ENCODE assay signal across 1 cellular context in the genomic region with DNA sequence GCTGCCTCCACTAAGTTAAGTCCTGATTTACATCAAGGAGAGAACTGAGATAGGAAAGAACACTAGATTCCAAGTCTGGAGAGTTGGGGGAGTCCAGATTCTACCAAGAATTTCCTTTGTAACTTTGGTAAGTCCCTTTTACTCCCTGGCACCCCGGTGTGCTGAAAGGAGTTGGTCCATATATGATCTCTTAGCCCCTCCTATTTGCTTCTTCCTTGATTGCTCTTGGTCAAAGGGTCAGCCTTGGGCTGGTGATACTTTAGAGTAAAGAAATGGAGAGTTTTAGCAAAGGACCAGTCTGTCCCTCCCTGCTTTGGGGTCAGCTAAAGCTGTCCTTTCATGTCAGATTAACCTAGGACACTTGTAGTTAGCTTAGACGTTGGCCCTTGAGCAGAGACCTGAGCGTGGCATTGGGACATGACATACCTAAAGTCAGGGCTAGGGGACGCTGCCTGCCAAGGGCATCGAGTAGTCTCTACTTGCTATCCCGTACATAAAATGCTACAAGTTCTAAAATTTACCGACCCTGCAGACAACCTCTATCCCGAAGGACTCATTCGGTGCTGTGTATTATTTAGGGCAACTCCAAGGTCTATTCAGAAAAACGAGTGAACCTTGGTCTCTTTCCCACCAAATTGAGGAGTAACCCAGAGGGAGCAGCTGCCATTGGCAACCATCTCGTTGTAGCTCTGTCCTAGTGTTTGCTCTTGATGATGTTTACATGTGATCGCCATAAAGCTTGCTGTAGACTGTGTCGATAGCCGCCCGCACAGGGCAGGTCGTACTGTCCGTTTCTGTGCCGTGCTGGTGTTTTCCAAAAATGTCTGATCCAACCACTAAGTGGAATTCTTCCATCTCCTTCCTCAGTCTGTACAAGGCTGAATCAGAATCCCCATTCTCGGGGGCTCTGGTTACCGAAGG.
TF ChIP-seq lines count a peak whose summit lies in the region.

No MANE protein-coding gene starts in this region.

TF ChIP-seq in GM23338, 12 proteins besides CTCF, POLR2A, EP300 and RAD21 (continued from another document):
- TF ChIP-seq, protein P1, sequence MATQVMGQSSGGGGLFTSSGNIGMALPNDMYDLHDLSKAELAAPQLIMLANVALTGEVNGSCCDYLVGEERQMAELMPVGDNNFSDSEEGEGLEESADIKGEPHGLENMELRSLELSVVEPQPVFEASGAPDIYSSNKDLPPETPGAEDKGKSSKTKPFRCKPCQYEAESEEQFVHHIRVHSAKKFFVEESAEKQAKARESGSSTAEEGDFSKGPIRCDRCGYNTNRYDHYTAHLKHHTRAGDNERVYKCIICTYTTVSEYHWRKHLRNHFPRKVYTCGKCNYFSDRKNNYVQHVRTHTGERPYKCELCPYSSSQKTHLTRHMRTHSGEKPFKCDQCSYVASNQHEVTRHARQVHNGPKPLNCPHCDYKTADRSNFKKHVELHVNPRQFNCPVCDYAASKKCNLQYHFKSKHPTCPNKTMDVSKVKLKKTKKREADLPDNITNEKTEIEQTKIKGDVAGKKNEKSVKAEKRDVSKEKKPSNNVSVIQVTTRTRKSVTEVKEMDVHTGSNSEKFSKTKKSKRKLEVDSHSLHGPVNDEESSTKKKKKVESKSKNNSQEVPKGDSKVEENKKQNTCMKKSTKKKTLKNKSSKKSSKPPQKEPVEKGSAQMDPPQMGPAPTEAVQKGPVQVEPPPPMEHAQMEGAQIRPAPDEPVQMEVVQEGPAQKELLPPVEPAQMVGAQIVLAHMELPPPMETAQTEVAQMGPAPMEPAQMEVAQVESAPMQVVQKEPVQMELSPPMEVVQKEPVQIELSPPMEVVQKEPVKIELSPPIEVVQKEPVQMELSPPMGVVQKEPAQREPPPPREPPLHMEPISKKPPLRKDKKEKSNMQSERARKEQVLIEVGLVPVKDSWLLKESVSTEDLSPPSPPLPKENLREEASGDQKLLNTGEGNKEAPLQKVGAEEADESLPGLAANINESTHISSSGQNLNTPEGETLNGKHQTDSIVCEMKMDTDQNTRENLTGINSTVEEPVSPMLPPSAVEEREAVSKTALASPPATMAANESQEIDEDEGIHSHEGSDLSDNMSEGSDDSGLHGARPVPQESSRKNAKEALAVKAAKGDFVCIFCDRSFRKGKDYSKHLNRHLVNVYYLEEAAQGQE (IDR thresholded peaks at IDR 0.05; ENCODE audit: unreplicated experiment), result no peak
- TF ChIP-seq ZNF114 (CRISPR knock-in tag; IDR thresholded peaks at IDR 0.05) (no peak), EZH2 (IDR thresholded peaks at IDR 0.05; ENCODE audit: low read depth, unreplicated experiment) (no peak), JUNB (IDR thresholded peaks at IDR 0.05; ENCODE audit: unreplicated experiment) (no peak), NANOG (IDR thresholded peaks at IDR 0.05; ENCODE audit: borderline replicate concordance) (no peak), CREB1 (CRISPR knock-in tag; IDR thresholded peaks at IDR 0.05; ENCODE audit: low read depth) (no peak)
- TF ChIP-seq, protein P2, sequence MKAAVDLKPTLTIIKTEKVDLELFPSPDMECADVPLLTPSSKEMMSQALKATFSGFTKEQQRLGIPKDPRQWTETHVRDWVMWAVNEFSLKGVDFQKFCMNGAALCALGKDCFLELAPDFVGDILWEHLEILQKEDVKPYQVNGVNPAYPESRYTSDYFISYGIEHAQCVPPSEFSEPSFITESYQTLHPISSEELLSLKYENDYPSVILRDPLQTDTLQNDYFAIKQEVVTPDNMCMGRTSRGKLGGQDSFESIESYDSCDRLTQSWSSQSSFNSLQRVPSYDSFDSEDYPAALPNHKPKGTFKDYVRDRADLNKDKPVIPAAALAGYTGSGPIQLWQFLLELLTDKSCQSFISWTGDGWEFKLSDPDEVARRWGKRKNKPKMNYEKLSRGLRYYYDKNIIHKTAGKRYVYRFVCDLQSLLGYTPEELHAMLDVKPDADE (IDR thresholded peaks at IDR 0.05), result no peak
- TF ChIP-seq, protein P3, sequence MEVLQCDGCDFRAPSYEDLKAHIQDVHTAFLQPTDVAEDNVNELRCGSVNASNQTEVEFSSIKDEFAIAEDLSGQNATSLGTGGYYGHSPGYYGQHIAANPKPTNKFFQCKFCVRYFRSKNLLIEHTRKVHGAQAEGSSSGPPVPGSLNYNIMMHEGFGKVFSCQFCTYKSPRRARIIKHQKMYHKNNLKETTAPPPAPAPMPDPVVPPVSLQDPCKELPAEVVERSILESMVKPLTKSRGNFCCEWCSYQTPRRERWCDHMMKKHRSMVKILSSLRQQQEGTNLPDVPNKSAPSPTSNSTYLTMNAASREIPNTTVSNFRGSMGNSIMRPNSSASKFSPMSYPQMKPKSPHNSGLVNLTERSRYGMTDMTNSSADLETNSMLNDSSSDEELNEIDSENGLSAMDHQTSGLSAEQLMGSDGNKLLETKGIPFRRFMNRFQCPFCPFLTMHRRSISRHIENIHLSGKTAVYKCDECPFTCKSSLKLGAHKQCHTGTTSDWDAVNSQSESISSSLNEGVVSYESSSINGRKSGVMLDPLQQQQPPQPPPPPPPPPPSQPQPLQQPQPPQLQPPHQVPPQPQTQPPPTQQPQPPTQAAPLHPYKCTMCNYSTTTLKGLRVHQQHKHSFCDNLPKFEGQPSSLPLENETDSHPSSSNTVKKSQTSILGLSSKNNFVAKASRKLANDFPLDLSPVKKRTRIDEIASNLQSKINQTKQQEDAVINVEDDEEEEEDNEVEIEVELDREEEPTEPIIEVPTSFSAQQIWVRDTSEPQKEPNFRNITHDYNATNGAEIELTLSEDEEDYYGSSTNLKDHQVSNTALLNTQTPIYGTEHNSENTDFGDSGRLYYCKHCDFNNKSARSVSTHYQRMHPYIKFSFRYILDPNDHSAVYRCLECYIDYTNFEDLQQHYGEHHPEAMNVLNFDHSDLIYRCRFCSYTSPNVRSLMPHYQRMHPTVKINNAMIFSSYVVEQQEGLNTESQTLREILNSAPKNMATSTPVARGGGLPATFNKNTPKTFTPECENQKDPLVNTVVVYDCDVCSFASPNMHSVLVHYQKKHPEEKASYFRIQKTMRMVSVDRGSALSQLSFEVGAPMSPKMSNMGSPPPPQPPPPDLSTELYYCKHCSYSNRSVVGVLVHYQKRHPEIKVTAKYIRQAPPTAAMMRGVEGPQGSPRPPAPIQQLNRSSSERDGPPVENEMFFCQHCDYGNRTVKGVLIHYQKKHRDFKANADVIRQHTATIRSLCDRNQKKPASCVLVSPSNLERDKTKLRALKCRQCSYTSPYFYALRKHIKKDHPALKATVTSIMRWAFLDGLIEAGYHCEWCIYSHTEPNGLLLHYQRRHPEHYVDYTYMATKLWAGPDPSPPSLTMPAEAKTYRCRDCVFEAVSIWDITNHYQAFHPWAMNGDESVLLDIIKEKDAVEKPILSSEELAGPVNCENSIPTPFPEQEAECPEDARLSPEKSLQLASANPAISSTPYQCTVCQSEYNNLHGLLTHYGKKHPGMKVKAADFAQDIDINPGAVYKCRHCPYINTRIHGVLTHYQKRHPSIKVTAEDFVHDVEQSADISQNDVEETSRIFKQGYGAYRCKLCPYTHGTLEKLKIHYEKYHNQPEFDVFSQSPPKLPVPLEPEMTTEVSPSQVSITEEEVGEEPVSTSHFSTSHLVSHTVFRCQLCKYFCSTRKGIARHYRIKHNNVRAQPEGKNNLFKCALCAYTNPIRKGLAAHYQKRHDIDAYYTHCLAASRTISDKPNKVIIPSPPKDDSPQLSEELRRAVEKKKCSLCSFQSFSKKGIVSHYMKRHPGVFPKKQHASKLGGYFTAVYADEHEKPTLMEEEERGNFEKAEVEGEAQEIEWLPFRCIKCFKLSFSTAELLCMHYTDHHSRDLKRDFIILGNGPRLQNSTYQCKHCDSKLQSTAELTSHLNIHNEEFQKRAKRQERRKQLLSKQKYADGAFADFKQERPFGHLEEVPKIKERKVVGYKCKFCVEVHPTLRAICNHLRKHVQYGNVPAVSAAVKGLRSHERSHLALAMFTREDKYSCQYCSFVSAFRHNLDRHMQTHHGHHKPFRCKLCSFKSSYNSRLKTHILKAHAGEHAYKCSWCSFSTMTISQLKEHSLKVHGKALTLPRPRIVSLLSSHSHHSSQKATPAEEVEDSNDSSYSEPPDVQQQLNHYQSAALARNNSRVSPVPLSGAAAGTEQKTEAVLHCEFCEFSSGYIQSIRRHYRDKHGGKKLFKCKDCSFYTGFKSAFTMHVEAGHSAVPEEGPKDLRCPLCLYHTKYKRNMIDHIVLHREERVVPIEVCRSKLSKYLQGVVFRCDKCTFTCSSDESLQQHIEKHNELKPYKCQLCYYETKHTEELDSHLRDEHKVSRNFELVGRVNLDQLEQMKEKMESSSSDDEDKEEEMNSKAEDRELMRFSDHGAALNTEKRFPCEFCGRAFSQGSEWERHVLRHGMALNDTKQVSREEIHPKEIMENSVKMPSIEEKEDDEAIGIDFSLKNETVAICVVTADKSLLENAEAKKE (CRISPR knock-in tag; IDR thresholded peaks at IDR 0.05), result no peak
